In genomic region chr7:45189151-45189970, GRCh38 we compare ENCODE assay signal across 10 cellular contexts. TPM values are rescaled to one million over a fixed set of nuclear protein-coding genes. Genes with fewer than 3 reads are reported as not detected.
"Had no signal": no experiment of that assay in that cellular context is flagged by ENCODE, and none has a peak within 500 bp of the region (broad histone marks: within the 10 kb centered on the region; RNA-seq: fewer than 3 reads in every experiment).

No MANE protein-coding gene starts in this region.

- H3K4me1 ChIP-seq: neural progenitor cell had no signal

- FAIRE-seq: frontal cortex had no signal

- ATAC-seq: activated CD4-positive, CD25-positive, alpha-beta regulatory T cell treated with anti-CD3 and anti-CD28 coated beads, Interleukin-2, amount 50 U/mL, for 24 hours; sciatic nerve; T-cell had no signal

- H3K27ac ChIP-seq: epithelial cell of prostate, neural progenitor cell, SK-N-MC had no signal

- H3K4me3 ChIP-seq: neural progenitor cell, SK-N-MC had no signal

- H3K27me3 ChIP-seq: neural progenitor cell had no signal

- DNase-seq: activated naive CD8-positive, alpha-beta T cell treated with anti-CD3 and anti-CD28 coated beads for 36 hours; mammary epithelial cell; T-cell; T-helper 9 cell had no signal

- H3K36me3 ChIP-seq: neural progenitor cell had no signal

- H3K4me2 ChIP-seq: neural progenitor cell had no signal

- H2AFZ ChIP-seq: neural progenitor cell had no signal

- H3K9ac ChIP-seq: neural progenitor cell had no signal

RNA-seq across cellular contexts. Expression of gene RAMP3, which starts 31.8 kb away (rescaled TPM):
- total RNA-seq: activated naive CD8-positive, alpha-beta T cell treated with anti-CD3 and anti-CD28 coated beads for 36 hours; mammary epithelial cell had no signal
- polyA plus RNA-seq: mammary epithelial cell had no signal
